ENCODE assay signal across 8 cellular contexts in genomic region chr6:152981989-152982767, GRCh38.
DNase-seq lines count a peak whose midpoint lies in the region; ATAC-seq and TF ChIP-seq lines count a peak whose summit lies in the region.

No MANE protein-coding gene starts in this region.

- TF ChIP-seq CTCF in WI38 (IDR thresholded peaks at IDR 0.05; ENCODE audit: low read depth, low read length), result no peak

- H3K27ac ChIP-seq in rectal smooth muscle tissue (ENCODE audit: low read depth, low read length), result no peak overlapping the region

- ATAC-seq in HG03039 (IDR thresholded peaks at IDR 0.05; ENCODE audit: unreplicated experiment), result peak; percentile 0

- peaks cover 5% of the 10 kb centered on the region for H3K4me1 ChIP-seq in rectal smooth muscle tissue (ENCODE audit: control insufficient read depth, insufficient read depth, low read length)

- DNase-seq in NCI-H146 (lab: John Stamatoyannopoulos, UW) (peak; percentile 69), NCI-H146 treated with DMSO at 0.1 percent for 48 hours (lab: John Stamatoyannopoulos, UW; ENCODE audit: unreplicated experiment) (no peak), germinal center (ENCODE audit: low spot score) (peak; percentile 3), GOT3 (lab: John Stamatoyannopoulos, UW) (no peak), GF-D8 (lab: John Stamatoyannopoulos, UW) (no peak)

- no peaks in the 10 kb centered on the region for H3K27me3 ChIP-seq in rectal smooth muscle tissue (ENCODE audit: control insufficient read depth, insufficient read depth, low read length)

- H3K9ac ChIP-seq in rectal smooth muscle tissue (ENCODE audit: low read length), result no peak overlapping the region

- no peaks in the 10 kb centered on the region for H3K36me3 ChIP-seq in rectal smooth muscle tissue (ENCODE audit: control insufficient read depth, insufficient read depth, low read length)

- peak overlapping the region; percentile 93 for H3K4me3 ChIP-seq in WI38 (ENCODE audit: low read depth, low read length)
- peak overlapping the region; percentile 78 for H3K4me3 ChIP-seq in rectal smooth muscle tissue (ENCODE audit: low read length)

Comparison
In these comparisons a context has a peak if more than half of its experiments do, and no peak if none do; other contexts are left out.
1. DNase-seq: peak in NCI-H146 (single experiment) and germinal center (single experiment); none in NCI-H146 treated with DMSO at 0.1 percent for 48 hours (single experiment), GOT3 (single experiment) and GF-D8 (single experiment).